Comparison of ENCODE assay signal across 2 cellular contexts in genomic region chr21:39094847-39095525, GRCh38.
TF ChIP-seq lines count a peak whose summit lies in the region.

No MANE protein-coding gene starts in this region.

TF ChIP-seq in IMR-90, 13 proteins besides CTCF, POLR2A, EP300 and RAD21 (continued from another document):
- TF ChIP-seq FOS (IDR thresholded peaks at IDR 0.05; ENCODE audit: low read depth, low read length) (no peak), USF2 (IDR thresholded peaks at IDR 0.05; ENCODE audit: low read depth, low read length) (no peak), SMC3 (IDR thresholded peaks at IDR 0.05; ENCODE audit: low read depth, low read length) (no peak), NFE2L2 (IDR thresholded peaks at IDR 0.05; ENCODE audit: low read depth, low read length) (peak; percentile 98), CEBPB (IDR thresholded peaks at IDR 0.05; ENCODE audit: low read depth, low read length) (no peak; the same call in 1 of the 2 replicates), MAFK (IDR thresholded peaks at IDR 0.05; ENCODE audit: low read depth, low read length) (peak; percentile 84), CHD1 (IDR thresholded peaks at IDR 0.05; ENCODE audit: low read depth, low read length) (no peak), RFX5 (IDR thresholded peaks at IDR 0.05; ENCODE audit: low read depth, low read length) (no peak), MAZ (IDR thresholded peaks at IDR 0.05; ENCODE audit: borderline replicate concordance, low read depth, low read length) (no peak), BHLHE40 (IDR thresholded peaks at IDR 0.05; ENCODE audit: low read depth, low read length) (peak; percentile 41; the same call in 1 of the 2 replicates)

TF ChIP-seq in GM23338, 12 proteins besides CTCF, POLR2A, EP300 and RAD21:
- TF ChIP-seq ZNF462 (CRISPR knock-in tag; IDR thresholded peaks at IDR 0.05) = no peak
- no peak for TF ChIP-seq EZH2phosphoT487 (IDR thresholded peaks at IDR 0.05; ENCODE audit: unreplicated experiment)
TF ChIP-seq in GM23338: peak in this region for 0.
